1 cellular context compared by ENCODE assay signal in genomic region chr10:44965104-44965503, GRCh38.
TF ChIP-seq lines count a peak whose summit lies in the region.

No MANE protein-coding gene starts in this region.

TF ChIP-seq in GM12878, 131 proteins besides CTCF, POLR2A, EP300 and RAD21:
- TF ChIP-seq SREBF2 (IDR thresholded peaks at IDR 0.05; ENCODE audit: low read length) (no peak), FOS (IDR thresholded peaks at IDR 0.05; ENCODE audit: borderline replicate concordance, extremely low read depth, insufficient read length) (no peak), MAX (IDR thresholded peaks at IDR 0.05; ENCODE audit: low read depth, low read length) (no peak), HDAC2 (IDR thresholded peaks at IDR 0.05) (no peak), YBX1 (IDR thresholded peaks at IDR 0.05) (no peak), WRNIP1 (IDR thresholded peaks at IDR 0.05; ENCODE audit: borderline replicate concordance, low read depth, low read length) (no peak), TBL1XR1 (IDR thresholded peaks at IDR 0.05; ENCODE audit: low read depth, low read length) (no peak), MLLT1 (IDR thresholded peaks at IDR 0.05) (no peak), ZBTB4 (CRISPR knock-in tag; IDR thresholded peaks at IDR 0.05) (no peak), SPI1 (IDR thresholded peaks at IDR 0.05; ENCODE audit: borderline replicate concordance, insufficient read depth, low read depth, low read length) (no peak), ELK1 (IDR thresholded peaks at IDR 0.05; ENCODE audit: low read depth, low read length) (no peak), BMI1 (IDR thresholded peaks at IDR 0.05; ENCODE audit: borderline replicate concordance) (no peak), TCF7 (IDR thresholded peaks at IDR 0.05; ENCODE audit: borderline replicate concordance) (no peak)
